In the genomic region with DNA sequence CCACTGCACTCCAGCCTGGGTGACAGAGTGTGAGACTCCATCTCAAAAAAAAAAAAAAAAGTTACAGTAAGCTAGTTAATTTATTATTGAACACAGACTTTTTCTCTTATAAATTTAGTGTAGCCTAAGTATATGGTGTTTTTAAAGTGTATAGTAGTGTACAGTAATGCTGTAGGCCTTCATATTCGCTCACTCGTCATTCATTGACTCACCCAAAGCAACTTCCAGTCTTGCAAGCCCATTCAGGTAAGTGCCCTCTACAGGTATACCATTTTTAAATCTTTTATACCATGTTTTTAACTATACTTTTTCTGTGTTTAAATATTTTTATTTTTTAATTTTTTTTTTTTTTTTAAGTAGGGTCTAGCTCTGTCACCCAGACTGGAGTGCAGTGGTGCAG, we compare ENCODE assay signal across 8 cellular contexts.
"Had no signal": no experiment of that assay in that cellular context is flagged by ENCODE, and none has a peak within 500 bp of the region (broad histone marks: within the 10 kb centered on the region; RNA-seq: fewer than 3 reads in every experiment).

No MANE protein-coding gene starts in this region.

- H3K4me2 ChIP-seq: GM23338 had no signal

- DNase-seq: H9, HCEC 1CT, IMR-90 had no signal

- ATAC-seq: GM23338, K562 had no signal

- FAIRE-seq: H1, H54, HTR-8/SVneo, K562 had no signal

- H2AFZ ChIP-seq: GM23338 had no signal

- H3K4me3 ChIP-seq: GM23338, K562 had no signal
